8 cellular contexts compared by ENCODE assay signal in genomic region chr5:109479260-109479860, GRCh38.
DNase-seq lines count a peak whose midpoint lies in the region; ATAC-seq, FAIRE-seq and TF ChIP-seq lines count a peak whose summit lies in the region.

No MANE protein-coding gene starts in this region.

- H3K4me1 ChIP-seq in MM.1S (ENCODE audit: low read length) (peaks cover 9% of the 10 kb centered on the region), parathyroid adenoma (peaks cover 4% of the 10 kb centered on the region)

- no peak overlapping the region for H3K9ac ChIP-seq in MM.1S (ENCODE audit: low read length)
- H3K9ac ChIP-seq in parathyroid adenoma = no peak overlapping the region

- H3K27ac Mint-ChIP-seq in nephron progenitor cell = no peak overlapping the region
- H3K27ac Mint-ChIP-seq in activated CD8-positive, alpha-beta memory T cell treated with anti-CD3 and anti-CD28 coated beads, Interleukin-2, amount 10 ng/mL, durations not matched to agents 7 days and 5 days = no peak overlapping the region

- no peak overlapping the region for H3K4me2 ChIP-seq in MM.1S (ENCODE audit: low read depth, low read length)
- H3K4me2 ChIP-seq in parathyroid adenoma (ENCODE audit: low read length) = no peak overlapping the region

- no peak overlapping the region for H2AFZ ChIP-seq in MM.1S (ENCODE audit: low read length)
- H2AFZ ChIP-seq in parathyroid adenoma = no peak overlapping the region

- H3K27me3 ChIP-seq in MM.1S (replicated peaks; ENCODE audit: insufficient read depth, low read length) = no peaks in the 10 kb centered on the region
- H3K27me3 ChIP-seq in parathyroid adenoma (ENCODE audit: control insufficient read depth, insufficient read depth, low read length) = no peaks in the 10 kb centered on the region

- H3K27me3 Mint-ChIP-seq in nephron progenitor cell (ENCODE audit: low read depth, poor library complexity) = no peaks in the 10 kb centered on the region
- peaks cover 11% of the 10 kb centered on the region for H3K27me3 Mint-ChIP-seq in activated CD8-positive, alpha-beta memory T cell treated with anti-CD3 and anti-CD28 coated beads, Interleukin-2, amount 10 ng/mL, durations not matched to agents 7 days and 5 days

- H3K9me3 Mint-ChIP-seq in nephron progenitor cell = no peaks in the 10 kb centered on the region
- no peaks in the 10 kb centered on the region for H3K9me3 Mint-ChIP-seq in activated CD8-positive, alpha-beta memory T cell treated with anti-CD3 and anti-CD28 coated beads, Interleukin-2, amount 10 ng/mL, durations not matched to agents 7 days and 5 days (ENCODE audit: low read depth)

- H3K9me3 ChIP-seq in MM.1S (replicated peaks; ENCODE audit: insufficient read depth, low read length) (no peaks in the 10 kb centered on the region), parathyroid adenoma (ENCODE audit: control insufficient read depth, low read length) (no peaks in the 10 kb centered on the region)

- no peaks in the 10 kb centered on the region for H3K9me2 ChIP-seq in MM.1S (replicated peaks; ENCODE audit: insufficient read depth, low read length)

- DNase-seq in DMS153 (lab: John Stamatoyannopoulos, UW) (peak; percentile 0), DMS153 treated with DMSO at 0.1 percent for 48 hours (lab: John Stamatoyannopoulos, UW; ENCODE audit: unreplicated experiment) (no peak), MM.1S (peak; percentile 40), cardiac fibroblast (ENCODE audit: low read depth in 2 of 2) (peak; percentile 48 to 54), GM12892 (ENCODE audit: insufficient read length) (no peak), nephron progenitor cell (no peak)
- no peak for DNase-seq in activated CD8-positive, alpha-beta memory T cell treated with anti-CD3 and anti-CD28 coated beads, Interleukin-2, amount 10 ng/mL, durations not matched to agents 7 days and 5 days

- no peaks in the 10 kb centered on the region for H3K36me3 ChIP-seq in MM.1S (replicated peaks; ENCODE audit: insufficient read depth, low read length)
- H3K36me3 ChIP-seq in parathyroid adenoma (ENCODE audit: control insufficient read depth, insufficient read depth, low read length) = no peaks in the 10 kb centered on the region

- H3K4me3 ChIP-seq in MM.1S (ENCODE audit: low read length) (no peak overlapping the region), cardiac fibroblast (replicated peaks in 1 of 2; ENCODE audit: low read depth in 2 of 2, low read length in 2 of 2) (no peak overlapping the region), parathyroid adenoma (ENCODE audit: low read depth, low read length) (no peak overlapping the region)

- ATAC-seq in activated CD8-positive, alpha-beta memory T cell treated with anti-CD3 and anti-CD28 coated beads, Interleukin-2, amount 10 ng/mL, durations not matched to agents 7 days and 5 days = no peak

- no peak for TF ChIP-seq POLR2A in GM12892 (IDR thresholded peaks at IDR 0.05; ENCODE audit: low read depth, low read length)

- no peaks in the 10 kb centered on the region for H3K36me3 Mint-ChIP-seq in nephron progenitor cell (ENCODE audit: low read depth)
- H3K36me3 Mint-ChIP-seq in activated CD8-positive, alpha-beta memory T cell treated with anti-CD3 and anti-CD28 coated beads, Interleukin-2, amount 10 ng/mL, durations not matched to agents 7 days and 5 days = no peaks in the 10 kb centered on the region

- no peak overlapping the region for H3K4me3 Mint-ChIP-seq in nephron progenitor cell
- H3K4me3 Mint-ChIP-seq in activated CD8-positive, alpha-beta memory T cell treated with anti-CD3 and anti-CD28 coated beads, Interleukin-2, amount 10 ng/mL, durations not matched to agents 7 days and 5 days = no peak overlapping the region

- no peaks in the 10 kb centered on the region for H4K20me1 ChIP-seq in MM.1S (ENCODE audit: insufficient read depth, low read length)

- H3K27ac ChIP-seq in MM.1S (ENCODE audit: low read length) (no peak overlapping the region), parathyroid adenoma (no peak overlapping the region)

- H3K4me1 Mint-ChIP-seq in nephron progenitor cell = peaks cover 22% of the 10 kb centered on the region
- no peaks in the 10 kb centered on the region for H3K4me1 Mint-ChIP-seq in activated CD8-positive, alpha-beta memory T cell treated with anti-CD3 and anti-CD28 coated beads, Interleukin-2, amount 10 ng/mL, durations not matched to agents 7 days and 5 days

- CTCF ChIA-PET in activated CD8-positive, alpha-beta memory T cell treated with anti-CD3 and anti-CD28 coated beads, Interleukin-2, amount 10 ng/mL, durations not matched to agents 7 days and 5 days (lab: Charles Lee) = interaction anchor here (1.5 to 1.7 kb wide), 2 partner anchors 10 to 837 kb away, joined by 5 to 6 read pairs; no protein-coding TSS in a partner anchor

- no peak for FAIRE-seq in GM12892 (lab: Jason Lieb, UNC)

- H3F3A ChIP-seq in MM.1S (ENCODE audit: insufficient read depth, low read length) = no peaks in the 10 kb centered on the region

- TF ChIP-seq CTCF in MM.1S (IDR thresholded peaks at IDR 0.05; ENCODE audit: low read length) (peak; percentile 52), cardiac fibroblast (IDR thresholded peaks at IDR 0.05; ENCODE audit: low read depth, low read length) (peak; percentile 50), parathyroid adenoma (IDR thresholded peaks at IDR 0.05) (peak; percentile 40), nephron progenitor cell (IDR thresholded peaks at IDR 0.05) (no peak)

- H3K79me2 ChIP-seq in MM.1S (ENCODE audit: low read length) (no peaks in the 10 kb centered on the region), parathyroid adenoma (no peaks in the 10 kb centered on the region)

Comparison
In these comparisons a context has a peak if more than half of its experiments do, and no peak if none do; other contexts are left out.
1. DNase-seq: peak in DMS153 (single experiment), MM.1S (single experiment) and cardiac fibroblast (2 of 2); none in DMS153 treated with DMSO at 0.1 percent for 48 hours (single experiment), GM12892 (single experiment), nephron progenitor cell (single experiment) and activated CD8-positive, alpha-beta memory T cell treated with anti-CD3 and anti-CD28 coated beads, Interleukin-2, amount 10 ng/mL, durations not matched to agents 7 days and 5 days (single experiment).